Comparison of ENCODE assay signal across 19 cellular contexts in the genomic region with DNA sequence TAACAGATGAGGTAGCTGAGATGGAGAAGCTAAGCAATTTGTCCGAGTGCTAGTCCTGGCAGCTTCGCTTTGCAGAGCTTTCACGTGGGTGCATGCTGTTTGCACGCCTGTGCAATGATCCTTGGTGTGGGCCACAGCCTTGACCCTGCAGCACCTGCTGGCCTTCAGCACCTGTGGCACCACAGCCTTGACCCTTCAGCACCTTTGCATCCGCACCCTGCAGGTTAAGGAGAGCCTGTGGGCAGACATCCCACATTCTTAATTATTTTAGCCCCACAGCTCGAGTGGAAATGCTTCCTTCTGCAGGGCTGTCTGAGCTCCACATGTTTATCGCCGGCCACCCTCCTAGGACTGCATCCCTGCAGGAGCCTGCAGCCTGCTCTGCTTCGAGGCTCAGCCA. TPM values are rescaled to one million over a fixed set of nuclear protein-coding genes. Genes with fewer than 3 reads are reported as not detected.
DNase-seq lines count a peak whose midpoint lies in the region; ATAC-seq lines count a peak whose summit lies in the region.
"Had no signal": no experiment of that assay in that cellular context is flagged by ENCODE, and none has a peak within 500 bp of the region (broad histone marks: within the 10 kb centered on the region; RNA-seq: fewer than 3 reads in every experiment).

No MANE protein-coding gene starts in this region.

- no peak overlapping the region for H3K4me3 Mint-ChIP-seq in activated CD4-positive, alpha-beta T cell treated with anti-CD3 and anti-CD28 coated beads, Interleukin-2, amount 10 ng/mL, durations not matched to agents 24 days and 14 days
- H3K4me3 Mint-ChIP-seq in CD8-positive, alpha-beta memory T cell: peak overlapping the region in 5 of 7 donors; percentile 40 to 65 (median 49)
- H3K4me3 Mint-ChIP-seq in activated T-helper 17 cell treated with anti-CD3 and anti-CD28 coated beads, Interleukin-2, amount 50 U/mL, for 72 hours: peak overlapping the region; percentile 98
- H3K4me3 Mint-ChIP-seq in naive thymus-derived CD8-positive, alpha-beta T cell: peak overlapping the region; percentile 46 to 81 (median 68)

- CTCF ChIA-PET in CD8-positive, alpha-beta memory T cell (lab: Charles Lee): interaction anchor here (1.1 to 1.5 kb wide), 5 partner anchors 10 to 19 kb away, joined by 3 to 6 read pairs (median 3); no protein-coding TSS in a partner anchor

- peaks cover 95% of the 10 kb centered on the region for H3K4me1 ChIP-seq in CD8-positive, alpha-beta memory T cell (ENCODE audit: insufficient read depth, low read length)

- H3K27me3 ChIP-seq in CD8-positive, alpha-beta memory T cell (ENCODE audit: insufficient read depth, low read length, poor library complexity, severe bottlenecking): no peaks in the 10 kb centered on the region
- H3K27me3 ChIP-seq: BLaER1, cardiac muscle cell, pancreas had no signal

- H3K4me1 Mint-ChIP-seq in activated CD4-positive, alpha-beta T cell treated with anti-CD3 and anti-CD28 coated beads, Interleukin-2, amount 10 ng/mL, durations not matched to agents 24 days and 14 days: peaks cover 73% of the 10 kb centered on the region
- peaks cover 94 to 100% (median 97%) of the 10 kb centered on the region in 3 donors for H3K4me1 Mint-ChIP-seq in CD8-positive, alpha-beta memory T cell
- H3K4me1 Mint-ChIP-seq in activated T-helper 17 cell treated with anti-CD3 and anti-CD28 coated beads, Interleukin-2, amount 50 U/mL, for 72 hours: peaks cover 76% of the 10 kb centered on the region
- peaks cover 55 to 100% (median 96%) of the 10 kb centered on the region in 4 donors for H3K4me1 Mint-ChIP-seq in naive thymus-derived CD8-positive, alpha-beta T cell

- no peak for ATAC-seq in activated T-helper 17 cell treated with anti-CD3 and anti-CD28 coated beads, Interleukin-2, amount 50 U/mL, for 72 hours (replicated peaks)
- ATAC-seq in naive thymus-derived CD8-positive, alpha-beta T cell: no peak
- no peak for ATAC-seq in GM21360 (IDR thresholded peaks at IDR 0.05; ENCODE audit: unreplicated experiment)
- ATAC-seq: pancreas had no signal

- no peaks in the 10 kb centered on the region for H3K9me3 Mint-ChIP-seq in activated CD4-positive, alpha-beta T cell treated with anti-CD3 and anti-CD28 coated beads, Interleukin-2, amount 10 ng/mL, durations not matched to agents 24 days and 14 days
- no peaks in the 10 kb centered on the region for H3K9me3 Mint-ChIP-seq in CD8-positive, alpha-beta memory T cell
- no peaks in the 10 kb centered on the region for H3K9me3 Mint-ChIP-seq in activated T-helper 17 cell treated with anti-CD3 and anti-CD28 coated beads, Interleukin-2, amount 50 U/mL, for 72 hours
- no peaks in the 10 kb centered on the region for H3K9me3 Mint-ChIP-seq in naive thymus-derived CD8-positive, alpha-beta T cell

- peak overlapping the region; percentile 53 for H3K27ac Mint-ChIP-seq in activated CD4-positive, alpha-beta T cell treated with anti-CD3 and anti-CD28 coated beads, Interleukin-2, amount 10 ng/mL, durations not matched to agents 24 days and 14 days
- peak overlapping the region; percentile 26 to 94 (median 80) for H3K27ac Mint-ChIP-seq in CD8-positive, alpha-beta memory T cell
- peak overlapping the region; percentile 91 for H3K27ac Mint-ChIP-seq in activated T-helper 17 cell treated with anti-CD3 and anti-CD28 coated beads, Interleukin-2, amount 50 U/mL, for 72 hours
- H3K27ac Mint-ChIP-seq in naive thymus-derived CD8-positive, alpha-beta T cell: peak overlapping the region; percentile 67 to 97 (median 88)

- H3K9me3 ChIP-seq in CD8-positive, alpha-beta memory T cell (ENCODE audit: low read length): no peaks in the 10 kb centered on the region
- H3K9me3 ChIP-seq: pancreas had no signal

- intact Hi-C loops in activated CD4-positive, alpha-beta T cell treated with anti-CD3 and anti-CD28 coated beads, Interleukin-2, amount 10 ng/mL, durations not matched to agents 24 days and 14 days (cut with micrococcal nuclease): no loop called here

- DNase-seq in activated CD4-positive, alpha-beta T cell treated with anti-CD3 and anti-CD28 coated beads, Interleukin-2, amount 10 ng/mL, durations not matched to agents 24 days and 14 days: no peak
- DNase-seq in activated CD4-positive, alpha-beta T cell treated with anti-CD3 and anti-CD28 coated beads, Interleukin-2, amount 50 U/mL, for 48 hours: no peak
- no peak for DNase-seq in CD8-positive, alpha-beta memory T cell
- no peak for DNase-seq in naive thymus-derived CD8-positive, alpha-beta T cell
- DNase-seq in NCI-H2171 (lab: John Stamatoyannopoulos, UW) (no peak), NCI-H2196 treated with DMSO at 0.1 percent for 48 hours (lab: John Stamatoyannopoulos, UW; ENCODE audit: unreplicated experiment) (no peak)
- DNase-seq: DMS 273 treated with DMSO at 0.1 percent for 48 hours; erythroblast; Karpas-422; NCI-H1048; NCI-H2081 treated with DMSO at 0.1 percent for 48 hours; NCI-H524; pancreas; RPMI8226; stimulated activated CD4-positive, alpha-beta T cell treated with anti-CD3 and anti-CD28 coated beads, Interleukin-1b, Interleukin-23, amount 100 ng/mL, for 48 hours had no signal

- H3K36me3 Mint-ChIP-seq in activated CD4-positive, alpha-beta T cell treated with anti-CD3 and anti-CD28 coated beads, Interleukin-2, amount 10 ng/mL, durations not matched to agents 24 days and 14 days (ENCODE audit: low read depth): peaks cover 49% of the 10 kb centered on the region
- H3K36me3 Mint-ChIP-seq in CD8-positive, alpha-beta memory T cell: peaks cover 11 to 47% (median 11%) of the 10 kb centered on the region in 3 donors
- H3K36me3 Mint-ChIP-seq in activated T-helper 17 cell treated with anti-CD3 and anti-CD28 coated beads, Interleukin-2, amount 50 U/mL, for 72 hours (ENCODE audit: low read depth): peaks cover 98% of the 10 kb centered on the region
- peaks cover 7 to 45% (median 15%) of the 10 kb centered on the region in 3 donors for H3K36me3 Mint-ChIP-seq in naive thymus-derived CD8-positive, alpha-beta T cell

- no peaks in the 10 kb centered on the region for H3K27me3 Mint-ChIP-seq in activated CD4-positive, alpha-beta T cell treated with anti-CD3 and anti-CD28 coated beads, Interleukin-2, amount 10 ng/mL, durations not matched to agents 24 days and 14 days
- no peaks in the 10 kb centered on the region for H3K27me3 Mint-ChIP-seq in CD8-positive, alpha-beta memory T cell
- no peaks in the 10 kb centered on the region for H3K27me3 Mint-ChIP-seq in activated T-helper 17 cell treated with anti-CD3 and anti-CD28 coated beads, Interleukin-2, amount 50 U/mL, for 72 hours
- no peaks in the 10 kb centered on the region for H3K27me3 Mint-ChIP-seq in naive thymus-derived CD8-positive, alpha-beta T cell

- POLR2A ChIA-PET in CD8-positive, alpha-beta memory T cell (lab: Charles Lee): interaction anchor here (0.6 to 1.8 kb wide), 2 partner anchors 19 to 26 kb away, joined by 3 to 4 read pairs; no protein-coding TSS in a partner anchor
- POLR2A ChIA-PET in naive thymus-derived CD8-positive, alpha-beta T cell (lab: Charles Lee): interaction anchor here (2.1 to 5.5 kb wide), 4 partner anchors 10 to 18 kb away, joined by 7 to 21 read pairs (median 14); no protein-coding TSS in a partner anchor

- peak overlapping the region; percentile 31 for H3K4me3 ChIP-seq in CD8-positive, alpha-beta memory T cell (ENCODE audit: low read length)
- H3K4me3 ChIP-seq: BLaER1, cardiac muscle cell, pancreas had no signal

- H3K36me3 ChIP-seq in CD8-positive, alpha-beta memory T cell (ENCODE audit: insufficient read depth, low read length): no peaks in the 10 kb centered on the region
- H3K36me3 ChIP-seq: cardiac muscle cell, pancreas had no signal

- no peak overlapping the region for H3K27ac ChIP-seq in CD8-positive, alpha-beta memory T cell (ENCODE audit: low read depth, low read length)
- H3K27ac ChIP-seq: BLaER1, cardiac muscle cell, pancreas had no signal

RNA-seq across cellular contexts. Expression of a gene that starts 19.3 kb away (rescaled TPM):
- total RNA-seq in activated CD4-positive, alpha-beta T cell treated with anti-CD3 and anti-CD28 coated beads, Interleukin-2, amount 10 ng/mL, durations not matched to agents 24 days and 14 days: 85.8 and 86.2 TPM in 2 replicates
- 10 to 100 TPM; 72.4 to 76.1 TPM for total RNA-seq in CD8-positive, alpha-beta memory T cell
- polyA plus RNA-seq in CD8-positive, alpha-beta memory T cell: 77.9 TPM
- total RNA-seq in activated T-helper 17 cell treated with anti-CD3 and anti-CD28 coated beads, Interleukin-2, amount 50 U/mL, for 72 hours: 10 to 100 TPM; 75.4 to 85.4 TPM
- total RNA-seq in naive thymus-derived CD8-positive, alpha-beta T cell: 100 to 1,000 TPM; 119 to 124 TPM
- 100 to 1,000 TPM in 1 of 3 donors, 10 to 100 TPM in 2; 36.6 to 110 (median 67.8) TPM for polyA plus RNA-seq in naive thymus-derived CD8-positive, alpha-beta T cell
